8 cellular contexts compared by ENCODE assay signal in the genomic region with DNA sequence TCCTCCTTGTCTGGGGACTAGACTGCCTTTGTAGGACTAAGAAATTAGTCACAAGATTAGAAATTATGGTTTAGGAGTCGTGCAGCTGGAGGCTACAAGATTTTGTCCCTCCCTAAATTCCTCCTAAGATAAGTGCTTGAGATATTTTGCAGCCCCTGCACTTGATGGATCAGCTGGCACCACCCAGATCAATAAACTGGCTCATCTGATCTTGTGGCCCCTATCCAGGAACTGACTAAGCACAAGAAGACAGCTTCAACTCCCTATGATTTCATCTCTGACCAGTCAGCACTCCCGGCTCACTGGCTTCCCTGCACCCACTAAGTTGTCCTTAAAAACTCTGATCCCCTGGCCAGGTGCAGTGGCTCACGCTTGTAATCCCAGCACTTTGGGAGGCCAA. TPM values are rescaled to one million over a fixed set of nuclear protein-coding genes. Genes with fewer than 3 reads are reported as not detected.
"Had no signal": no experiment of that assay in that cellular context is flagged by ENCODE, and none has a peak within 500 bp of the region (broad histone marks: within the 10 kb centered on the region; RNA-seq: fewer than 3 reads in every experiment).

No MANE protein-coding gene starts in this region.

RNA-seq across cellular contexts. Expression of gene SSMEM1, which starts 17.3 kb away (rescaled TPM):
- total RNA-seq: activated CD4-positive, alpha-beta T cell treated with anti-CD3 and anti-CD28 coated beads, Interleukin-2, amount 10 ng/mL, durations not matched to agents 7 days and 5 days; gastrocnemius medialis; heart right ventricle; left ventricle myocardium inferior; right cardiac atrium; spleen; subcutaneous adipose tissue; transverse colon had no signal
- polyA plus RNA-seq: heart right ventricle, right cardiac atrium, spleen had no signal

RNA-seq across cellular contexts. Expression of gene CPA2, which starts 41.7 kb away (rescaled TPM):
- total RNA-seq: activated CD4-positive, alpha-beta T cell treated with anti-CD3 and anti-CD28 coated beads, Interleukin-2, amount 10 ng/mL, durations not matched to agents 7 days and 5 days; gastrocnemius medialis; left ventricle myocardium inferior; subcutaneous adipose tissue had no signal
